Comparison of ENCODE assay signal across 22 cellular contexts in the genomic region with DNA sequence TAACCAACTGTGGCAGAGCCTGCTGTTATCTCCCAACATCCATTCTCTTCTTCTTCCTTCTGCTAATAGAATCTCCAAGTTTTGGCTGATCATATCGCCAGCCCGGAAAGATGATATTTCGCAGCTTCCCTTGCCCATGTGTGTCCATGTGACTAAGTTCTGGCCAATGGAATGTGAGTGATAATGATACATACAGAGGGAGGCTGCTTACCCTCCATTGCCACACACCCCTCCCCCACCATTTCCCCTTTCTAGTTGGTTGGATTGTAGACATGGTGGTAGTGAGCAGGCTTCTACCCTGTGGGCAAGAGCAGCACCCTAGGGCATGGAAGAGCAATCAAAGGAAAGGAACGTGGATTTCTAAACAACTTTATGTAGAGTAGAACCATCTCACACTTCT. TPM values are rescaled to one million over a fixed set of nuclear protein-coding genes. Genes with fewer than 3 reads are reported as not detected.
DNase-seq lines count a peak whose midpoint lies in the region; ATAC-seq, FAIRE-seq and TF ChIP-seq lines count a peak whose summit lies in the region.
"Had no signal": no experiment of that assay in that cellular context is flagged by ENCODE, and none has a peak within 500 bp of the region (broad histone marks: within the 10 kb centered on the region; RNA-seq: fewer than 3 reads in every experiment).

No MANE protein-coding gene starts in this region.

- POLR2A ChIA-PET in MCF 10A (lab: Yijun Ruan, JAX): interaction anchor here (0.8 to 0.9 kb wide), 2 partner anchors 22 to 70 kb away, joined by 3 to 4 read pairs; no protein-coding TSS in a partner anchor

- H3K36me3 ChIP-seq in breast epithelium (no peaks in the 10 kb centered on the region), RWPE2 (ENCODE audit: low read depth) (no peaks in the 10 kb centered on the region), colonic mucosa (no peaks in the 10 kb centered on the region)
- H3K36me3 ChIP-seq: SJSA1 had no signal

- no TSS peak for BruUV-seq in MCF 10A (replicated peaks; lab: Mats Ljungman, UMichigan)

- H3K9me3 ChIP-seq in breast epithelium (no peaks in the 10 kb centered on the region), RWPE2 (ENCODE audit: severe bottlenecking) (no peaks in the 10 kb centered on the region), colonic mucosa (no peaks in the 10 kb centered on the region)
- H3K9me3 ChIP-seq: SJSA1 had no signal

- ATAC-seq in RWPE2 (ENCODE audit: low read depth): peak; percentile 20; the same call in 1 of the 3 replicates
- no peak for ATAC-seq in HG02571 (IDR thresholded peaks at IDR 0.05; ENCODE audit: unreplicated experiment)
- no peak for ATAC-seq in HG02588 (IDR thresholded peaks at IDR 0.05; ENCODE audit: unreplicated experiment)

- intact Hi-C loops in MCF 10A (cut with micrococcal nuclease): no loop called here
- intact Hi-C loops in breast epithelium (cut with DNase I; ENCODE audit: low total_unique reads): no loop called here
- intact Hi-C loops in colonic mucosa (cut with DNase I): no loop called here

- CTCF ChIA-PET in MCF 10A (lab: Yijun Ruan, JAX): interaction anchor here (0.6 kb wide), 2 partner anchors 168 to 239 kb away, joined by 3 read pairs; no protein-coding TSS in a partner anchor

- H3K27ac ChIP-seq in breast epithelium (no peak overlapping the region), RWPE2 (ENCODE audit: poor library complexity, severe bottlenecking) (peak overlapping the region; percentile 61), colonic mucosa (no peak overlapping the region)
- H3K27ac ChIP-seq: HL-60, SJSA1 had no signal

- H3K27me3 ChIP-seq in breast epithelium (no peaks in the 10 kb centered on the region), RWPE2 (ENCODE audit: insufficient read depth, poor library complexity, severe bottlenecking) (no peaks in the 10 kb centered on the region), colonic mucosa (no peaks in the 10 kb centered on the region)
- H3K27me3 ChIP-seq: SJSA1 had no signal

- no peaks in the 10 kb centered on the region for H3K4me1 ChIP-seq in breast epithelium
- H3K4me1 ChIP-seq in RWPE2 (ENCODE audit: insufficient read depth, poor library complexity, severe bottlenecking): peaks cover 20% of the 10 kb centered on the region
- no peaks in the 10 kb centered on the region for H3K4me1 ChIP-seq in colonic mucosa

- no peak for FAIRE-seq in urothelium cell line (lab: Jason Lieb, UNC)
- FAIRE-seq: GM12892, GM18507, HTR-8/SVneo had no signal

- DNase-seq in MCF 10A (ENCODE audit: unreplicated experiment) (no peak), breast epithelium (ENCODE audit: low spot score in 2 of 2) (no peak), RWPE2 (ENCODE audit: low spot score) (no peak), colonic mucosa (peak; percentile 17), urothelium cell line (ENCODE audit: low spot score) (peak; percentile 19), iPS-NIHi11 (ENCODE audit: low spot score) (no peak)
- DNase-seq: 8988T; CD4-positive, alpha-beta T cell; GOT3; IMR-90; NCI-H1105; NCI-H1694; NCI-H510A; NCI-H748 treated with DMSO at 0.1 percent for 48 hours; NK-92 treated with Interleukin-12 subunit alpha and Interleukin-12 subunit beta, amount 100 ng/mL, for 24 hours had no signal

- no peak for TF ChIP-seq POLR2A in breast epithelium (IDR thresholded peaks at IDR 0.05)

- H3K4me3 ChIP-seq in breast epithelium: no peak overlapping the region
- H3K4me3 ChIP-seq in RWPE2 (ENCODE audit: severe bottlenecking): no peak overlapping the region
- H3K4me3 ChIP-seq in colonic mucosa: no peak overlapping the region
- H3K4me3 ChIP-seq: SJSA1 had no signal

- H3K27ac Mint-ChIP-seq in MCF 10A (ENCODE audit: low read depth, unreplicated experiment): peak overlapping the region; percentile 65

- no peak overlapping the region for H3K9ac ChIP-seq in colonic mucosa (ENCODE audit: low read depth in 2 of 2, low read length in 2 of 2)

- H3K4me3 Mint-ChIP-seq in MCF 10A (ENCODE audit: unreplicated experiment): no peak overlapping the region
- H3K4me3 Mint-ChIP-seq: CD4-positive, alpha-beta T cell had no signal

- no peaks in the 10 kb centered on the region for H3K27me3 Mint-ChIP-seq in MCF 10A (ENCODE audit: insufficient read depth, unreplicated experiment)
- H3K27me3 Mint-ChIP-seq: CD4-positive, alpha-beta T cell had no signal

- TF ChIP-seq CTCF in MCF 10A (IDR thresholded peaks at IDR 0.05; ENCODE audit: unreplicated experiment) (no peak), breast epithelium (IDR thresholded peaks at IDR 0.05) (no peak), RWPE2 (IDR thresholded peaks at IDR 0.05; ENCODE audit: poor library complexity, severe bottlenecking) (no peak), colonic mucosa (IDR thresholded peaks at IDR 0.05) (no peak)

- peaks cover 16% of the 10 kb centered on the region for H3K4me1 Mint-ChIP-seq in MCF 10A (ENCODE audit: insufficient read depth, unreplicated experiment)

- H3K9me3 Mint-ChIP-seq in MCF 10A (ENCODE audit: unreplicated experiment): no peaks in the 10 kb centered on the region
- H3K9me3 Mint-ChIP-seq: CD4-positive, alpha-beta T cell had no signal

- no peaks in the 10 kb centered on the region for H3K36me3 Mint-ChIP-seq in MCF 10A (ENCODE audit: insufficient read depth, unreplicated experiment)

RNA-seq across cellular contexts. Expression of a gene that starts 48.8 kb away (rescaled TPM):
- total RNA-seq in MCF 10A (2022) (not detected in 2 replicates), breast epithelium (not detected), colonic mucosa (not detected)
- total RNA-seq: CD4-positive, alpha-beta T cell; IMR-90; SJSA1 had no signal

Comparison
In these comparisons a context has a peak if more than half of its experiments do, and no peak if none do; other contexts are left out.
1. DNase-seq: peak in colonic mucosa (single experiment) and urothelium cell line (single experiment); none in MCF 10A (single experiment), breast epithelium (0 of 2), RWPE2 (single experiment) and iPS-NIHi11 (single experiment).